Comparison of ENCODE assay signal across 1 cellular context in genomic region chr16:69763557-69763942, GRCh38.
TF ChIP-seq lines count a peak whose summit lies in the region.

No MANE protein-coding gene starts in this region.

TF ChIP-seq in H1, 55 proteins besides CTCF, POLR2A, EP300 and RAD21:
- TF ChIP-seq MAX (IDR thresholded peaks at IDR 0.05) (no peak), EGR1 (IDR thresholded peaks at IDR 0.05; ENCODE audit: borderline replicate concordance, low read depth, low read length) (no peak), CEBPB (IDR thresholded peaks at IDR 0.05; ENCODE audit: low read depth, low read length) (no peak), RBBP5 (IDR thresholded peaks at IDR 0.05; ENCODE audit: borderline replicate concordance, low read depth, low read length) (no peak), NANOG (IDR thresholded peaks at IDR 0.05; ENCODE audit: insufficient read depth, low read depth, low read length, poor library complexity, severe bottlenecking) (no peak), BRCA1 (IDR thresholded peaks at IDR 0.05; ENCODE audit: low read depth, low read length) (no peak), BCL11A (IDR thresholded peaks at IDR 0.05; ENCODE audit: low read depth in 2 of 2, low read length in 2 of 2) (no peak), USF2 (IDR thresholded peaks at IDR 0.05; ENCODE audit: low read length) (no peak), TEAD4 (IDR thresholded peaks at IDR 0.05; ENCODE audit: low read depth, low read length) (no peak), SIX5 (IDR thresholded peaks at IDR 0.05; ENCODE audit: low read depth, low read length) (no peak), TBP (IDR thresholded peaks at IDR 0.05; ENCODE audit: low read depth, low read length) (no peak), FOSL1 (IDR thresholded peaks at IDR 0.05; ENCODE audit: insufficient read depth, low read depth, low read length) (no peak), TCF12 (IDR thresholded peaks at IDR 0.05; ENCODE audit: low read depth, low read length) (no peak)
TF ChIP-seq in H1: peak in this region for 0.
